In the genomic region with DNA sequence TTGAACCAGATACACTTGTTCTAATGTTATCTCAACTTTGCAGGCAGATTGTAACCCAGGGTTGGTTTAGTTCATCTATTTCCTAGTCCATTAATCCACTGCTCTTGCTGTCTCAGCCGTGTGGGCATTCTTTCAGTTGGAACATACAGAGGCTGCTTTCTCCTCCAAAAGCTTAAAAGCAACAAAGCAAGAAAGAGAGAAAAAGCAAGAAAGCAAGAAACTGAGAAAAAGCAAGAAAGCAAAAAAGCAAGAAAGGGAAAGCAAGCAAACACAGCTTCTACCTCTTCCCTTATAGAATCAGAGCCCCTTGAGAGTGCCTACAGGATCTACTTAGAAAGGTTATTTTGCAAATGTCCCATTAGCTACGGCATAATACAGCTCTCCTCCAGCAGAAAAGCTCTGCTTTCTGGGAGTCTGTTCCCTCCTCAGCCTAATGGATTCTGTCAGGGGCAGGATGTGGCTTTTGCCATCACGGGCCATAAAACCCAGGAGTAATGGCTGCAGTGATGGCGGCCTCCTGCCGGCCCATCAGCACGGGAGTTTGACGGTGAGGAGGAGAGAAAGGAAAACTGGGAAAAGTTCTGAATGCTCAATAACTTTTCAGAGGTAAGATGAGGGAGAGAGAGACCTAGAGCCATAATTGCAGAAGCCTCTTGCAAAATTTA, we compare ENCODE assay signal across 17 cellular contexts.
DNase-seq lines count a peak whose midpoint lies in the region; ATAC-seq and TF ChIP-seq lines count a peak whose summit lies in the region.
"Had no signal": no experiment of that assay in that cellular context is flagged by ENCODE, and none has a peak within 500 bp of the region (broad histone marks: within the 10 kb centered on the region; RNA-seq: fewer than 3 reads in every experiment).

No MANE protein-coding gene starts in this region.

- H3K79me1 ChIP-seq in mesenchymal stem cell (replicated peaks; ENCODE audit: low read length, poor library complexity, severe bottlenecking), result no peaks in the 10 kb centered on the region

- no peak overlapping the region for H3K18ac ChIP-seq in mesenchymal stem cell (ENCODE audit: low read depth in 1 of 2, low read length in 2 of 2)

- H3K9me2 ChIP-seq in PC-3 (replicated peaks; ENCODE audit: low read length), result no peaks in the 10 kb centered on the region

- no peaks in the 10 kb centered on the region for H4K20me1 ChIP-seq in PC-3 (ENCODE audit: low read length)

- intact Hi-C loops in PC-3 (cut with micrococcal nuclease), result no loop called here
- intact Hi-C loops in activated CD4-positive, alpha-beta memory T cell treated with anti-CD3 and anti-CD28 coated beads for 36 hours (cut with micrococcal nuclease), result no loop called here

- peak overlapping the region; percentile 68 for H3K4me3 Mint-ChIP-seq in type B pancreatic cell
- no peak overlapping the region for H3K4me3 Mint-ChIP-seq in immature natural killer cell
- no peak overlapping the region for H3K4me3 Mint-ChIP-seq in activated CD4-positive, alpha-beta memory T cell treated with anti-CD3 and anti-CD28 coated beads for 36 hours
- H3K4me3 Mint-ChIP-seq: CD4-positive, alpha-beta T cell; central memory CD8-positive, alpha-beta T cell; stimulated activated effector memory CD8-positive, alpha-beta T cell treated with anti-CD3 and anti-CD28 coated beads, Interleukin-12 subunit alpha, Interleukin-12 subunit beta, amount 100 ng/mL, for 72 hours had no signal

- H2AK5ac ChIP-seq in mesenchymal stem cell (ENCODE audit: low read length, severe bottlenecking), result no peak overlapping the region

- POLR2A ChIA-PET in PC-3 (lab: Charles Lee; ENCODE audit: unreplicated experiment), result no interaction called here
- POLR2A ChIA-PET in activated CD4-positive, alpha-beta memory T cell treated with anti-CD3 and anti-CD28 coated beads for 36 hours (lab: Charles Lee), result no interaction called here

- H3K27me3 Mint-ChIP-seq in type B pancreatic cell, result no peaks in the 10 kb centered on the region
- H3K27me3 Mint-ChIP-seq in immature natural killer cell (ENCODE audit: low read depth in 3 of 3), result peaks cover 0 to 5% (median 0%) of the 10 kb centered on the region in 3 donors
- peaks cover 1% of the 10 kb centered on the region for H3K27me3 Mint-ChIP-seq in activated CD4-positive, alpha-beta memory T cell treated with anti-CD3 and anti-CD28 coated beads for 36 hours
- H3K27me3 Mint-ChIP-seq: CD4-positive, alpha-beta T cell had no signal

- no peak overlapping the region for H4K8ac ChIP-seq in mesenchymal stem cell (ENCODE audit: low read length)

- WGBS in mesenchymal stem cell, result 4% methylated on average over 7 of the region's 7 CpGs

- no peak overlapping the region for H3K4me2 ChIP-seq in PC-3 (ENCODE audit: low read length)
- H3K4me2 ChIP-seq in mesenchymal stem cell (ENCODE audit: low read length, poor library complexity, severe bottlenecking), result peak overlapping the region; percentile 21

- H3K4me1 Mint-ChIP-seq in type B pancreatic cell (ENCODE audit: unreplicated experiment), result peaks cover 32% of the 10 kb centered on the region
- H3K4me1 Mint-ChIP-seq in immature natural killer cell, result peaks cover 6 to 14% of the 10 kb centered on the region in 2 donors
- H3K4me1 Mint-ChIP-seq in activated CD4-positive, alpha-beta memory T cell treated with anti-CD3 and anti-CD28 coated beads for 36 hours (ENCODE audit: low read depth), result no peaks in the 10 kb centered on the region
- H3K4me1 Mint-ChIP-seq: central memory CD8-positive, alpha-beta T cell; stimulated activated effector memory CD8-positive, alpha-beta T cell treated with anti-CD3 and anti-CD28 coated beads, Interleukin-12 subunit alpha, Interleukin-12 subunit beta, amount 100 ng/mL, for 72 hours had no signal

- no peak overlapping the region for H4K91ac ChIP-seq in mesenchymal stem cell (ENCODE audit: low read length)

- no peaks in the 10 kb centered on the region for H3K9me3 Mint-ChIP-seq in type B pancreatic cell
- H3K9me3 Mint-ChIP-seq in immature natural killer cell, result no peaks in the 10 kb centered on the region
- no peaks in the 10 kb centered on the region for H3K9me3 Mint-ChIP-seq in activated CD4-positive, alpha-beta memory T cell treated with anti-CD3 and anti-CD28 coated beads for 36 hours
- H3K9me3 Mint-ChIP-seq: CD4-positive, alpha-beta T cell; central memory CD8-positive, alpha-beta T cell; stimulated activated effector memory CD8-positive, alpha-beta T cell treated with anti-CD3 and anti-CD28 coated beads, Interleukin-12 subunit alpha, Interleukin-12 subunit beta, amount 100 ng/mL, for 72 hours had no signal

- H2BK120ac ChIP-seq in mesenchymal stem cell (ENCODE audit: low read depth, low read length), result peak overlapping the region; percentile 1

- CTCF ChIA-PET in PC-3 (lab: Charles Lee), result no interaction called here
- CTCF ChIA-PET in activated CD4-positive, alpha-beta memory T cell treated with anti-CD3 and anti-CD28 coated beads for 36 hours (lab: Charles Lee), result no interaction called here

- no peaks in the 10 kb centered on the region for H3K79me2 ChIP-seq in PC-3 (ENCODE audit: low read length)

- peaks cover 5% of the 10 kb centered on the region for H3K36me3 Mint-ChIP-seq in type B pancreatic cell
- no peaks in the 10 kb centered on the region for H3K36me3 Mint-ChIP-seq in immature natural killer cell
- H3K36me3 Mint-ChIP-seq in activated CD4-positive, alpha-beta memory T cell treated with anti-CD3 and anti-CD28 coated beads for 36 hours, result no peaks in the 10 kb centered on the region
- H3K36me3 Mint-ChIP-seq: stimulated activated effector memory CD8-positive, alpha-beta T cell treated with anti-CD3 and anti-CD28 coated beads, Interleukin-12 subunit alpha, Interleukin-12 subunit beta, amount 100 ng/mL, for 72 hours had no signal

- H2AFZ ChIP-seq in PC-3 (ENCODE audit: low read length) (peak overlapping the region; percentile 49), mesenchymal stem cell (ENCODE audit: low read depth, low read length) (no peak overlapping the region)

- ATAC-seq in PC-3, result no peak
- ATAC-seq: stimulated activated effector memory CD8-positive, alpha-beta T cell treated with anti-CD3 and anti-CD28 coated beads, Interleukin-12 subunit alpha, Interleukin-12 subunit beta, amount 100 ng/mL, for 72 hours had no signal

- DNase-seq in SIG-M5 treated with dmso at 0.1 percent for 504 hours (lab: John Stamatoyannopoulos, UW; ENCODE audit: unreplicated experiment), result peak; percentile 17
- no peak for DNase-seq in SIG-M5 (lab: John Stamatoyannopoulos, UW)
- no peak for DNase-seq in PC-3
- peak; percentile 25 for DNase-seq in mesenchymal stem cell
- DNase-seq in type B pancreatic cell (ENCODE audit: extremely low spot score, unreplicated experiment), result no peak
- no peak for DNase-seq in GM10266 (ENCODE audit: extremely low spot score)
- DNase-seq in immature natural killer cell, result no peak
- no peak for DNase-seq in activated CD4-positive, alpha-beta memory T cell treated with anti-CD3 and anti-CD28 coated beads for 36 hours
- DNase-seq: activated CD4-positive, alpha-beta T cell treated with anti-CD3 and anti-CD28 coated beads for 1 hour; activated gamma-delta T cell; amygdala; CD4-positive, alpha-beta T cell; effector memory CD4-positive, alpha-beta T cell; NCI-H1417 treated with DMSO at 0.1 percent for 48 hours; transverse colon had no signal

- H3K27me3 ChIP-seq in PC-3 (ENCODE audit: low read length) (no peaks in the 10 kb centered on the region), mesenchymal stem cell (ENCODE audit: control insufficient read depth in 1 of 2, insufficient read depth in 1 of 2, low read length in 2 of 2) (no peaks in the 10 kb centered on the region)
- H3K27me3 ChIP-seq: transverse colon had no signal

- H3K27ac Mint-ChIP-seq in type B pancreatic cell (peak overlapping the region; percentile 67), immature natural killer cell (no peak overlapping the region)
- H3K27ac Mint-ChIP-seq in activated CD4-positive, alpha-beta memory T cell treated with anti-CD3 and anti-CD28 coated beads for 36 hours, result no peak overlapping the region
- H3K27ac Mint-ChIP-seq: CD4-positive, alpha-beta T cell; stimulated activated effector memory CD8-positive, alpha-beta T cell treated with anti-CD3 and anti-CD28 coated beads, Interleukin-12 subunit alpha, Interleukin-12 subunit beta, amount 100 ng/mL, for 72 hours had no signal

- H3K4me1 ChIP-seq in PC-3 (ENCODE audit: insufficient read depth, low read length) (peaks cover 13% of the 10 kb centered on the region; the same call in 1 of the 2 replicates), mesenchymal stem cell (ENCODE audit: control insufficient read depth, insufficient read depth, low read depth, low read length) (no peaks in the 10 kb centered on the region)

- no peaks in the 10 kb centered on the region for H3K36me3 ChIP-seq in PC-3 (ENCODE audit: low read depth, low read length)
- no peaks in the 10 kb centered on the region for H3K36me3 ChIP-seq in mesenchymal stem cell (ENCODE audit: control insufficient read depth in 1 of 2, insufficient read depth in 2 of 2, low read depth in 1 of 2, low read length in 2 of 2)
- H3K36me3 ChIP-seq: transverse colon had no signal

- H3K4me3 ChIP-seq in PC-3 (ENCODE audit: low read length) (no peak overlapping the region), mesenchymal stem cell (ENCODE audit: insufficient read depth in 1 of 2, low read depth in 1 of 2, low read length in 2 of 2) (no peak overlapping the region)
- H3K4me3 ChIP-seq: transverse colon had no signal

- H2BK12ac ChIP-seq in mesenchymal stem cell (ENCODE audit: low read length in 2 of 2), result peak overlapping the region in 1 of 2 experiments; percentile 18

- H3K9me3 ChIP-seq in PC-3 (ENCODE audit: low read length) (no peaks in the 10 kb centered on the region), mesenchymal stem cell (ENCODE audit: control insufficient read depth, low read length) (no peaks in the 10 kb centered on the region)
- H3K9me3 ChIP-seq: transverse colon had no signal

- TF ChIP-seq CTCF in PC-3 (conservative IDR thresholded peaks at IDR 0.05; ENCODE audit: low read depth, low read length) (no peak), type B pancreatic cell (conservative IDR thresholded peaks at IDR 0.05) (no peak), GM10266 (IDR thresholded peaks at IDR 0.05; ENCODE audit: control insufficient read depth, insufficient read depth, low read depth, missing control alignments) (no peak)

- no peak overlapping the region for H2BK5ac ChIP-seq in mesenchymal stem cell (ENCODE audit: low read depth, low read length, poor library complexity, severe bottlenecking)

- H3F3A ChIP-seq in PC-3 (ENCODE audit: low read length, unreplicated experiment), result no peaks in the 10 kb centered on the region

- H3K27ac ChIP-seq in PC-3 (ENCODE audit: low read length) (no peak overlapping the region), mesenchymal stem cell (ENCODE audit: low read length, poor library complexity, severe bottlenecking) (peak overlapping the region; percentile 7)
- H3K27ac ChIP-seq: transverse colon had no signal

- peak overlapping the region in 1 of 2 experiments; percentile 94 for H3K14ac ChIP-seq in mesenchymal stem cell (ENCODE audit: low read length in 2 of 2)

- H3K4ac ChIP-seq in mesenchymal stem cell (ENCODE audit: low read depth in 1 of 2, low read length in 2 of 2), result no peak overlapping the region

- no peak overlapping the region for H2BK15ac ChIP-seq in mesenchymal stem cell (ENCODE audit: low read depth, poor library complexity, severe bottlenecking)

- no TSS peak for BruUV-seq in PC-3 (replicated peaks; lab: Mats Ljungman, UMichigan)

- H3K9ac ChIP-seq in PC-3 (ENCODE audit: low read length), result no peak overlapping the region
- no peak overlapping the region for H3K9ac ChIP-seq in mesenchymal stem cell (ENCODE audit: low read length)

- no peak overlapping the region for H3K23ac ChIP-seq in mesenchymal stem cell (ENCODE audit: low read length in 2 of 2)

Comparison
In these comparisons a context has a peak if more than half of its experiments do, and no peak if none do; other contexts are left out.
1. DNase-seq: peak in SIG-M5 treated with dmso at 0.1 percent for 504 hours (single experiment) and mesenchymal stem cell (single experiment); none in SIG-M5 (single experiment), PC-3 (single experiment), type B pancreatic cell (single experiment), GM10266 (single experiment), immature natural killer cell (0 of 3) and activated CD4-positive, alpha-beta memory T cell treated with anti-CD3 and anti-CD28 coated beads for 36 hours (single experiment).